Comparison of ENCODE assay signal across 40 cellular contexts in the genomic region with DNA sequence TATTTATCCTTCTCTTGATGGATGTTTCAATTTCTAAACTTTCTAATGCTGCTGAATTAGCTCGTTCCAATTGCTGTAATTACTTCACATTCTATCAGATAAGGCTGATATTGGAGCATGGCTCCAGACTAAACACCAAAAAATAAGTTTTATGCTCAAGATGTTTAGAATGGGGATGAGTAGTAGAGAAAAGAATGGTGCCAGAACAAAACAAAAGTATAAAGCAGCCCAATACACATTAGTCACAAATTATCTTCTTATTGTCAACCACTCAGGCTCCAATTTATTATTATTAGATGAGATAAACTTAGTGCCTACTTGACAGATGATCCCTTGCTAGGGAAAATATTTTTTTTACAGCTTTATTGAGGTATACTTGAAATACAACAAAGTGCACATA. TPM values are rescaled to one million over a fixed set of nuclear protein-coding genes. Genes with fewer than 3 reads are reported as not detected.
"Had no signal": no experiment of that assay in that cellular context is flagged by ENCODE, and none has a peak within 500 bp of the region (broad histone marks: within the 10 kb centered on the region; RNA-seq: fewer than 3 reads in every experiment).

No MANE protein-coding gene starts in this region.

- DNase-seq: activated CD4-positive, alpha-beta T cell treated with anti-CD3 and anti-CD28 coated beads for 1 hour; activated CD4-positive, alpha-beta T cell treated with anti-CD3 and anti-CD28 coated beads for 48 hours; activated CD4-positive, alpha-beta T cell treated with anti-CD3 and anti-CD28 coated beads, Interleukin-2, amount 50 U/mL, for 4 hours; activated CD4-positive, CD25-positive, alpha-beta regulatory T cell; activated CD8-positive, alpha-beta T cell treated with anti-CD3 and anti-CD28 coated beads for 36 hours; activated gamma-delta T cell; activated naive CD4-positive, alpha-beta T cell treated with Interleukin-2 at 50 U/mL for 16 hours; activated naive CD8-positive, alpha-beta T cell treated with anti-CD3 and anti-CD28 coated beads, Interleukin-2, amount 50 U/mL, for 24 hours; activated T-cell treated with anti-CD3 and anti-CD28 coated beads, Interleukin-2, amount 50 U/mL, for 1 hour; activated T-cell treated with anti-CD3 and anti-CD28 coated beads, Interleukin-2, amount 50 U/mL, for 72 hours; amniotic stem cell; aorta; NCI-H1092 treated with DMSO at 0.1 percent for 48 hours; NCI-H1417; NCI-H146; NCI-H187; NCI-H2029 treated with DMSO at 0.1 percent for 48 hours; NCI-H2107; NCI-H2171; NCI-H2227 treated with DMSO at 0.1 percent for 48 hours; NCI-H446 treated with DMSO at 0.1 percent for 48 hours; NCI-H524; NCI-H69; NCI-H82; Peyer's patch; RPMI8226; SHP77 treated with DMSO at 0.1 percent for 48 hours; SW 1271; T-helper 1 cell; T1000; WERI-Rb-1 had no signal

- H3K9me3 ChIP-seq: Peyer's patch had no signal

- H3K4me3 Mint-ChIP-seq: activated CD8-positive, alpha-beta T cell treated with anti-CD3 and anti-CD28 coated beads for 36 hours; activated naive CD8-positive, alpha-beta T cell; activated naive CD8-positive, alpha-beta T cell treated with anti-CD3 and anti-CD28 coated beads, Interleukin-2, amount 50 U/mL, for 24 hours; activated T-cell treated with anti-CD3 and anti-CD28 coated beads, Interleukin-2, amount 50 U/mL, for 72 hours; central memory CD8-positive, alpha-beta T cell had no signal

- H3K27me3 ChIP-seq: cardiac muscle cell, Peyer's patch, SJSA1 had no signal

- H3K27ac ChIP-seq: cardiac muscle cell, Peyer's patch, SJSA1, WERI-Rb-1 had no signal

- ATAC-seq: activated CD8-positive, alpha-beta T cell treated with anti-CD3 and anti-CD28 coated beads for 36 hours had no signal

- H3K4me3 ChIP-seq: cardiac muscle cell, Peyer's patch, SJSA1 had no signal

- H3K4me1 Mint-ChIP-seq: central memory CD8-positive, alpha-beta T cell had no signal

- H3K27me3 Mint-ChIP-seq: activated CD8-positive, alpha-beta T cell treated with anti-CD3 and anti-CD28 coated beads for 36 hours; activated naive CD8-positive, alpha-beta T cell; activated naive CD8-positive, alpha-beta T cell treated with anti-CD3 and anti-CD28 coated beads, Interleukin-2, amount 50 U/mL, for 24 hours; central memory CD8-positive, alpha-beta T cell had no signal

- H3K9me3 Mint-ChIP-seq: central memory CD8-positive, alpha-beta T cell had no signal

- H3K27ac Mint-ChIP-seq: activated CD8-positive, alpha-beta T cell treated with anti-CD3 and anti-CD28 coated beads for 36 hours; activated naive CD8-positive, alpha-beta T cell; activated T-cell treated with anti-CD3 and anti-CD28 coated beads, Interleukin-2, amount 50 U/mL, for 72 hours; activated T-helper 2 cell treated with anti-CD3 and anti-CD28 coated beads, Interferon-gamma antibody, Interleukin-2, Interleukin-4, amounts not matched to agents 10 μg/mL and 5 μg/mL and 100 μg/mL, durations not matched to agents 14 hours and 24 hours and 36 hours had no signal

RNA-seq across cellular contexts. Expression of gene TEX38, which starts 25.3 kb away (rescaled TPM):
- total RNA-seq: activated CD8-positive, alpha-beta memory T cell treated with anti-CD3 and anti-CD28 coated beads for 36 hours; activated CD8-positive, alpha-beta T cell treated with anti-CD3 and anti-CD28 coated beads for 36 hours; activated T-helper 2 cell treated with anti-CD3 and anti-CD28 coated beads, Interferon-gamma antibody, Interleukin-2, Interleukin-4, amounts not matched to agents 10 μg/mL and 5 μg/mL and 100 μg/mL, durations not matched to agents 14 hours and 24 hours and 36 hours; aorta; chondrocyte; M059J; Peyer's patch; SJSA1; T-helper 2 cell treated with Interferon-gamma antibody and Interleukin-4, amounts not matched to agents 100 ng/mL and 5 ng/mL, for 36 hours had no signal
- polyA plus RNA-seq: aorta had no signal
